Comparison of ENCODE assay signal across 8 cellular contexts in genomic region chr2:175181877-175182308, GRCh38. TPM values are rescaled to one million over a fixed set of nuclear protein-coding genes. Genes with fewer than 3 reads are reported as not detected.
DNase-seq lines count a peak whose midpoint lies in the region; ATAC-seq, FAIRE-seq and TF ChIP-seq lines count a peak whose summit lies in the region.

No MANE protein-coding gene starts in this region.

- H3K4me3 ChIP-seq in heart right ventricle (peak overlapping the region; percentile 69 to 96 (median 89)), astrocyte (ENCODE audit: insufficient read depth, low read depth, low read length) (peak overlapping the region; percentile 84), urinary bladder (ENCODE audit: low read depth, low read length) (peak overlapping the region; percentile 71)

- H3K79me2 ChIP-seq in astrocyte (ENCODE audit: insufficient read depth, low read length) = peaks cover 38% of the 10 kb centered on the region

- ATAC-seq in heart right ventricle (no peak), left ventricle myocardium superior (no peak), memory B cell (ENCODE audit: low read depth) (no peak), sciatic nerve (no peak), HG03097 (IDR thresholded peaks at IDR 0.05; ENCODE audit: low FRiP score, unreplicated experiment) (no peak), GM21360 (IDR thresholded peaks at IDR 0.05; ENCODE audit: unreplicated experiment) (no peak)

- peak overlapping the region; percentile 96 for H3K4me3 Mint-ChIP-seq in astrocyte (ENCODE audit: unreplicated experiment)
- peak overlapping the region; percentile 86 for H3K4me3 Mint-ChIP-seq in memory B cell

- H3K4me1 Mint-ChIP-seq in astrocyte (ENCODE audit: low read depth, unreplicated experiment) (peaks cover 4% of the 10 kb centered on the region), memory B cell (peaks cover 14% of the 10 kb centered on the region)

- intact Hi-C loops in heart right ventricle (cut with DNase I) (loop anchor here in 3 of 10 donors (5.0 to 10.0 kb wide), 3 partner anchors 60 to 70 kb away; no protein-coding TSS in a partner anchor), left ventricle myocardium superior (cut with micrococcal nuclease) (no loop called here), sciatic nerve (cut with DNase I) (no loop called here)

- FAIRE-seq in astrocyte (lab: Jason Lieb, UNC) = no peak

- H3K4me1 ChIP-seq in heart right ventricle (peaks cover 0 to 45% (median 32%) of the 10 kb centered on the region in 9 donors), astrocyte (ENCODE audit: insufficient read depth, low read length) (peaks cover 5% of the 10 kb centered on the region), urinary bladder (ENCODE audit: insufficient read depth) (no peaks in the 10 kb centered on the region)

- H3K36me3 Mint-ChIP-seq in astrocyte (ENCODE audit: low read depth, unreplicated experiment) = peaks cover 4% of the 10 kb centered on the region
- H3K36me3 Mint-ChIP-seq in memory B cell = peaks cover 4% of the 10 kb centered on the region

- H3K27me3 Mint-ChIP-seq in astrocyte (ENCODE audit: low read depth, unreplicated experiment) = no peaks in the 10 kb centered on the region
- peaks cover 2% of the 10 kb centered on the region for H3K27me3 Mint-ChIP-seq in memory B cell

- peaks cover 25% of the 10 kb centered on the region for H4K20me1 ChIP-seq in astrocyte (ENCODE audit: insufficient read depth, low read length)

- H3K27me3 ChIP-seq in heart right ventricle = no peaks in the 10 kb centered on the region
- no peaks in the 10 kb centered on the region for H3K27me3 ChIP-seq in astrocyte (ENCODE audit: insufficient read depth, low read length)

- peak overlapping the region; percentile 96 for H3K9ac ChIP-seq in astrocyte (ENCODE audit: low read length)

- no peaks in the 10 kb centered on the region for H3K9me3 ChIP-seq in heart right ventricle
- no peaks in the 10 kb centered on the region for H3K9me3 ChIP-seq in astrocyte (ENCODE audit: insufficient read depth, low read depth, low read length)

- H3K4me2 ChIP-seq in astrocyte (ENCODE audit: low read length) = peak overlapping the region; percentile 96

- no peak for DNase-seq in heart right ventricle
- no peak for DNase-seq in left ventricle myocardium superior
- no peak for DNase-seq in astrocyte (ENCODE audit: low read depth)
- no peak for DNase-seq in memory B cell (ENCODE audit: low spot score in 2 of 2)
- no peak for DNase-seq in sciatic nerve (ENCODE audit: low spot score)

- WGBS in heart right ventricle, 2 donors = 46 to 63% methylated on average over 5 of the region's 5 CpGs
- WGBS in urinary bladder = 63% methylated on average over 5 of the region's 5 CpGs

- peak overlapping the region; percentile 94 to 98 (median 97) for H3K27ac ChIP-seq in heart right ventricle
- H3K27ac ChIP-seq in astrocyte (ENCODE audit: low read depth, low read length) = peak overlapping the region; percentile 82
- peak overlapping the region; percentile 46 for H3K27ac ChIP-seq in urinary bladder (ENCODE audit: low read depth)

- TF ChIP-seq CTCF in heart right ventricle (IDR thresholded peaks at IDR 0.05) (no peak), astrocyte (IDR thresholded peaks at IDR 0.05; ENCODE audit: insufficient read depth, low read depth, low read length) (no peak)

- H3K27ac Mint-ChIP-seq in astrocyte (ENCODE audit: unreplicated experiment) (peak overlapping the region; percentile 74), memory B cell (peak overlapping the region; percentile 92)

- no peaks in the 10 kb centered on the region for H3K9me3 Mint-ChIP-seq in astrocyte (ENCODE audit: unreplicated experiment)
- H3K9me3 Mint-ChIP-seq in memory B cell = no peaks in the 10 kb centered on the region

- H2AFZ ChIP-seq in astrocyte (ENCODE audit: low read depth, low read length) = peak overlapping the region; percentile 87

- H3K36me3 ChIP-seq in heart right ventricle (peaks cover 0 to 34% (median 24%) of the 10 kb centered on the region in 9 donors), astrocyte (ENCODE audit: insufficient read depth, low read length) (peaks cover 29% of the 10 kb centered on the region), urinary bladder (ENCODE audit: insufficient read depth) (peaks cover 5% of the 10 kb centered on the region)

RNA-seq across cellular contexts. Expression of gene ATP5MC3, which starts 0.4 kb away (rescaled TPM):
- total RNA-seq in heart right ventricle = 1,000 to 10,000 TPM in 9 of 10 donors, 100 to 1,000 TPM in 1; 813 to 1,522 (median 1,119) TPM
- polyA plus RNA-seq in heart right ventricle = 1,000 to 10,000 TPM in 1 of 2 donors, 100 to 1,000 TPM in 1; 357 to 1,442 TPM
- total RNA-seq in left ventricle myocardium superior = 1,234 TPM
- 273 and 289 TPM in 2 replicates for total RNA-seq in astrocyte
- 69.8 TPM for total RNA-seq in urinary bladder
- 285 TPM for polyA plus RNA-seq in urinary bladder
- total RNA-seq in sciatic nerve = 80.8 TPM

RNA-seq across cellular contexts. Expression of gene ATF2, which starts 13.9 kb away (rescaled TPM):
- total RNA-seq in heart right ventricle (10 to 100 TPM; 23.3 to 39.8 (median 29.9) TPM), left ventricle myocardium superior (24.1 TPM), astrocyte (54.7 and 55.8 TPM in 2 replicates), urinary bladder (117 TPM), sciatic nerve (71.1 TPM)
- polyA plus RNA-seq in heart right ventricle (10 to 100 TPM in 1 of 2 donors, 1 to 10 TPM in 1; 7.8 to 26.3 TPM), urinary bladder (20.4 TPM)

Comparison
In these comparisons a context has a peak if more than half of its experiments do, and no peak if none do; other contexts are left out.
1. H3K27ac ChIP-seq: peak in every context shown above with its lines; median percentile 97 in heart right ventricle; 82 in astrocyte; 46 in urinary bladder.